Comparison of ENCODE assay signal across 21 cellular contexts in the genomic region with DNA sequence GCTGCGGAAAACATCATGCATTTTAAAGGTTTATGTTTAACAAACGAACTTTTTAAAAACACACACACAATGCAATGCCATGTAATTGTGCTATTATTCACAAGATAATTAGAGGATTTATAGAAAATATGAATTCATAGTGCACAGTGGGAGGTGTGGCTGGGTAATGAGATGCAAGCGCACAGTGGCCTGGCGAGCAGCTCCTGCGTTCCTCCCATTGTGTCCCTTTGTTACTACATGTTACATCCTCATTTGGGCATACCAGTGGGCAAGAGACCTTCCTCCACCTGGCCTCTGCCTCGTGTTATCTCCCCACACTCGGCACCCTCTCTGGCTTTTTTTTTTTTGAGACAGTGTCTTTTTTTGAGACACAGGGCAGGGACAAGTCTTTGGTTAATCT. TPM values are rescaled to one million over a fixed set of nuclear protein-coding genes. Genes with fewer than 3 reads are reported as not detected.
"Had no signal": no experiment of that assay in that cellular context is flagged by ENCODE, and none has a peak within 500 bp of the region (broad histone marks: within the 10 kb centered on the region; RNA-seq: fewer than 3 reads in every experiment).

No MANE protein-coding gene starts in this region.

- DNase-seq: dermis blood vessel endothelial cell; erythroblast; foreskin keratinocyte; left colon; left ventricle myocardium superior; mesenchymal stem cell; midbrain; occipital lobe; pancreas; right lobe of liver; stimulated activated CD4-positive, alpha-beta T cell treated with anti-CD3 and anti-CD28 coated beads, Interleukin-4, amount 100 ng/mL, for 1 hour; stimulated activated CD8-positive, alpha-beta memory T cell treated with anti-CD3 and anti-CD28 coated beads, Interleukin-4, amount 100 ng/mL, for 48 hours; tibial artery; upper lobe of left lung; uterus had no signal

- H3K9me3 Mint-ChIP-seq: natural killer cell treated with Interleukin-12 subunit alpha and Interleukin-12 subunit beta and Interleukin-15 and Interleukin-18, amount 100 ng/mL, for 72 hours; stimulated activated effector memory CD8-positive, alpha-beta T cell treated with anti-CD3 and anti-CD28 coated beads, Interleukin-12 subunit alpha, Interleukin-12 subunit beta, amount 100 ng/mL, for 72 hours; stimulated activated naive CD8-positive, alpha-beta T cell treated with anti-CD3 and anti-CD28 coated beads, Interleukin-15, Interleukin-2, amounts not matched to agents 100 ng/mL and 50 ng/mL, for 24 hours had no signal

- H3K27ac ChIP-seq: foreskin keratinocyte, pancreas, prostate gland, right lobe of liver, tibial artery, upper lobe of left lung, uterus had no signal

- H3K27ac Mint-ChIP-seq: natural killer cell treated with Interleukin-12 subunit alpha and Interleukin-12 subunit beta and Interleukin-15 and Interleukin-18, amount 100 ng/mL, for 72 hours; stimulated activated effector memory CD8-positive, alpha-beta T cell treated with anti-CD3 and anti-CD28 coated beads, Interleukin-12 subunit alpha, Interleukin-12 subunit beta, amount 100 ng/mL, for 72 hours; stimulated activated naive CD8-positive, alpha-beta T cell treated with anti-CD3 and anti-CD28 coated beads, Interleukin-15, Interleukin-2, amounts not matched to agents 100 ng/mL and 50 ng/mL, for 24 hours had no signal

- H3K4me1 ChIP-seq: prostate gland, uterus had no signal

- FAIRE-seq: endothelial cell of umbilical vein, pancreas had no signal

- H3K27me3 Mint-ChIP-seq: stimulated activated naive CD8-positive, alpha-beta T cell treated with anti-CD3 and anti-CD28 coated beads, Interleukin-15, Interleukin-2, amounts not matched to agents 100 ng/mL and 50 ng/mL, for 24 hours had no signal

- H3K4me3 ChIP-seq: lung, pancreas, prostate gland, right lobe of liver, tibial artery, upper lobe of left lung, uterus had no signal

- H3K4me3 Mint-ChIP-seq: natural killer cell treated with Interleukin-12 subunit alpha and Interleukin-12 subunit beta and Interleukin-15 and Interleukin-18, amount 100 ng/mL, for 72 hours; stimulated activated effector memory CD8-positive, alpha-beta T cell treated with anti-CD3 and anti-CD28 coated beads, Interleukin-12 subunit alpha, Interleukin-12 subunit beta, amount 100 ng/mL, for 72 hours; stimulated activated naive CD8-positive, alpha-beta T cell treated with anti-CD3 and anti-CD28 coated beads, Interleukin-15, Interleukin-2, amounts not matched to agents 100 ng/mL and 50 ng/mL, for 24 hours had no signal

- ATAC-seq: foreskin keratinocyte; left colon; left ventricle myocardium superior; natural killer cell treated with Interleukin-12 subunit alpha and Interleukin-12 subunit beta and Interleukin-15 and Interleukin-18, amount 100 ng/mL, for 72 hours; pancreas; right lobe of liver; stimulated activated effector memory CD8-positive, alpha-beta T cell treated with anti-CD3 and anti-CD28 coated beads, Interleukin-12 subunit alpha, Interleukin-12 subunit beta, amount 100 ng/mL, for 72 hours had no signal

- H3K36me3 Mint-ChIP-seq: natural killer cell treated with Interleukin-12 subunit alpha and Interleukin-12 subunit beta and Interleukin-15 and Interleukin-18, amount 100 ng/mL, for 72 hours; stimulated activated effector memory CD8-positive, alpha-beta T cell treated with anti-CD3 and anti-CD28 coated beads, Interleukin-12 subunit alpha, Interleukin-12 subunit beta, amount 100 ng/mL, for 72 hours had no signal

- H3K9me3 ChIP-seq: pancreas, prostate gland, right lobe of liver, tibial artery, upper lobe of left lung, uterus had no signal

- H3K36me3 ChIP-seq: pancreas, prostate gland, right lobe of liver, tibial artery, upper lobe of left lung, uterus had no signal

- H3K27me3 ChIP-seq: foreskin keratinocyte, pancreas, right lobe of liver, upper lobe of left lung, uterus had no signal

RNA-seq across cellular contexts. Expression of a gene that starts 30.0 kb away (rescaled TPM):
- total RNA-seq: natural killer cell treated with Interleukin-12 subunit alpha and Interleukin-12 subunit beta and Interleukin-15 and Interleukin-18, amount 100 ng/mL, for 72 hours had no signal
